2 cellular contexts compared by ENCODE assay signal in the genomic region with DNA sequence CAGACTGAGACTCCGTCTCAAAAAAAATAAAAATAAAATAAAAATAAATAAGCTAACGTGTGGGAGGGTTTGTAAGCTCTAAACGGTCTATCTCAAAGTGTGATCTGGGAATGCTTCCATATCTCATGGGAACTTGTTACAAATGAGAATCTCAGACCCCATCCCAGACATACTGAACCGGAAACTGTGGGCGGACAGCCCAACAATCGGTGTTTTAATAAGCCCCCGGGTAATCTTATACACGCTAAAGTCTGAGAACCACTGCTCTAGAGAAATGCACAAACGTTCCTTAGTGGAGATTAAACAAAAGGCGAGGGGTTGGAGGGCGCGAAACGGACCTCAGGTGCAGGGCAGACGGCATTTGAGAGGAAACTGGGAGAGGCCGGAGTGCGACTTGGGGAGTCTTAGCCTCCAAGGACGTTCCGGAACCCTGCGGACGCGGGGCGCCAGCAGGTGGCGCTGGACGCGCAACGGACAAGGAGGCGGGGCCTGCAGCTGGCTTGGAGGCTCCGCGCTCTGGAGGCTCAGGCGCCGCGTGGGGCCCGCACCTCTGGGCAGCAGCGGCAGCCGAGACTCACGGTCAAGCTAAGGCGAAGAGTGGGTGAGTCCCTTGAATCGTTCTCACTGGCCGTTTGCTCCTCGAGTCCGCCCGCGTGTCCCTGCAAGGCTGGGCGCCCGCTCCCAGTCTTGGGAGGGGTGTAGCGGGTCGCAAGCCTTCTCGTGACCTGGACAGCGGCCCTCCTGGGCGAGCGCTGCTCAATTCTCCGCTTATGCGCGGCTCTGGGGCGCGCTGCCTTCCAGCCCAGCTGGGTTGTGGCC.
A peak's percentile ranks its signal among the peaks of the same experiment; 100 is the strongest.
TF ChIP-seq lines count a peak whose summit lies in the region.

TSS of gene STEAP1 (plus strand) at position 527 of the 819 bp plus-strand sequence. CDS start 5,320 bp downstream, outside the sequence.

TF ChIP-seq in HEK293, 187 proteins besides CTCF, POLR2A, EP300 and RAD21 (continued from another document and continues in another):
- 0 out of 2 replicates have a peak, but pooled peaks have one; percentile 24 for TF ChIP-seq ZBTB11 (tag by site-specific recombination; conservative IDR thresholded peaks at IDR 0.05; ENCODE audit: low read depth)
- peak; percentile 32; the same call in 1 of the 2 replicates for TF ChIP-seq KLF8 (tag by site-specific recombination; IDR thresholded peaks at IDR 0.05)
- peak; percentile 29 for TF ChIP-seq SP3 (tag by site-specific recombination; IDR thresholded peaks at IDR 0.05)
- peak; percentile 83 for TF ChIP-seq GLIS1 (tag by site-specific recombination; IDR thresholded peaks at IDR 0.05)
- peak; percentile 14; the same call in 1 of the 2 replicates for TF ChIP-seq SP7 (tag by site-specific recombination; IDR thresholded peaks at IDR 0.05)
- TF ChIP-seq ZNF24 (tag by site-specific recombination; IDR thresholded peaks at IDR 0.05): 0 out of 2 replicates have a peak, but pooled peaks have one; percentile 39
- 0 out of 2 replicates have a peak, but pooled peaks have one; percentile 15 for TF ChIP-seq ZNF561 (tag by site-specific recombination; IDR thresholded peaks at IDR 0.05; ENCODE audit: borderline replicate concordance)
- TF ChIP-seq ZNF660 (tag by site-specific recombination; IDR thresholded peaks at IDR 0.05): 0 out of 2 replicates have a peak, but pooled peaks have one; percentile 43
- 0 out of 2 replicates have a peak, but pooled peaks have one; percentile 43 for TF ChIP-seq ZEB2 (tag by site-specific recombination; IDR thresholded peaks at IDR 0.05)
- TF ChIP-seq ZNF600 (tag by site-specific recombination; IDR thresholded peaks at IDR 0.05): 0 out of 2 replicates have a peak, but pooled peaks have one; percentile 54
- 0 out of 2 replicates have a peak, but pooled peaks have one; percentile 26 for TF ChIP-seq ZNF2 (tag by site-specific recombination; IDR thresholded peaks at IDR 0.05)
- TF ChIP-seq ZNF423 (tag by site-specific recombination; IDR thresholded peaks at IDR 0.05): 0 out of 2 replicates have a peak, but pooled peaks have one; percentile 14
- TF ChIP-seq, protein P1, sequence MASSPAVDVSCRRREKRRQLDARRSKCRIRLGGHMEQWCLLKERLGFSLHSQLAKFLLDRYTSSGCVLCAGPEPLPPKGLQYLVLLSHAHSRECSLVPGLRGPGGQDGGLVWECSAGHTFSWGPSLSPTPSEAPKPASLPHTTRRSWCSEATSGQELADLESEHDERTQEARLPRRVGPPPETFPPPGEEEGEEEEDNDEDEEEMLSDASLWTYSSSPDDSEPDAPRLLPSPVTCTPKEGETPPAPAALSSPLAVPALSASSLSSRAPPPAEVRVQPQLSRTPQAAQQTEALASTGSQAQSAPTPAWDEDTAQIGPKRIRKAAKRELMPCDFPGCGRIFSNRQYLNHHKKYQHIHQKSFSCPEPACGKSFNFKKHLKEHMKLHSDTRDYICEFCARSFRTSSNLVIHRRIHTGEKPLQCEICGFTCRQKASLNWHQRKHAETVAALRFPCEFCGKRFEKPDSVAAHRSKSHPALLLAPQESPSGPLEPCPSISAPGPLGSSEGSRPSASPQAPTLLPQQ (tag by site-specific recombination; IDR thresholded peaks at IDR 0.05): peak; percentile 92
- TF ChIP-seq, protein P2, sequence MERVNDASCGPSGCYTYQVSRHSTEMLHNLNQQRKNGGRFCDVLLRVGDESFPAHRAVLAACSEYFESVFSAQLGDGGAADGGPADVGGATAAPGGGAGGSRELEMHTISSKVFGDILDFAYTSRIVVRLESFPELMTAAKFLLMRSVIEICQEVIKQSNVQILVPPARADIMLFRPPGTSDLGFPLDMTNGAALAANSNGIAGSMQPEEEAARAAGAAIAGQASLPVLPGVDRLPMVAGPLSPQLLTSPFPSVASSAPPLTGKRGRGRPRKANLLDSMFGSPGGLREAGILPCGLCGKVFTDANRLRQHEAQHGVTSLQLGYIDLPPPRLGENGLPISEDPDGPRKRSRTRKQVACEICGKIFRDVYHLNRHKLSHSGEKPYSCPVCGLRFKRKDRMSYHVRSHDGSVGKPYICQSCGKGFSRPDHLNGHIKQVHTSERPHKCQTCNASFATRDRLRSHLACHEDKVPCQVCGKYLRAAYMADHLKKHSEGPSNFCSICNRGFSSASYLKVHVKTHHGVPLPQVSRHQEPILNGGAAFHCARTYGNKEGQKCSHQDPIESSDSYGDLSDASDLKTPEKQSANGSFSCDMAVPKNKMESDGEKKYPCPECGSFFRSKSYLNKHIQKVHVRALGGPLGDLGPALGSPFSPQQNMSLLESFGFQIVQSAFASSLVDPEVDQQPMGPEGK (tag by site-specific recombination; IDR thresholded peaks at IDR 0.05): peak; percentile 27; the same call in 1 of the 2 replicates
- TF ChIP-seq, protein P3, sequence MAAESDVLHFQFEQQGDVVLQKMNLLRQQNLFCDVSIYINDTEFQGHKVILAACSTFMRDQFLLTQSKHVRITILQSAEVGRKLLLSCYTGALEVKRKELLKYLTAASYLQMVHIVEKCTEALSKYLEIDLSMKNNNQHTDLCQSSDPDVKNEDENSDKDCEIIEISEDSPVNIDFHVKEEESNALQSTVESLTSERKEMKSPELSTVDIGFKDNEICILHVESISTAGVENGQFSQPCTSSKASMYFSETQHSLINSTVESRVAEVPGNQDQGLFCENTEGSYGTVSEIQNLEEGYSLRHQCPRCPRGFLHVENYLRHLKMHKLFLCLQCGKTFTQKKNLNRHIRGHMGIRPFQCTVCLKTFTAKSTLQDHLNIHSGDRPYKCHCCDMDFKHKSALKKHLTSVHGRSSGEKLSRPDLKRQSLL (tag by site-specific recombination; IDR thresholded peaks at IDR 0.05): peak; percentile 89; the same call in 1 of the 2 replicates
- TF ChIP-seq ZSCAN30 (tag by site-specific recombination; IDR thresholded peaks at IDR 0.05): peak; percentile 83; the same call in 1 of the 2 replicates
- TF ChIP-seq GLIS2 (tag by site-specific recombination; IDR thresholded peaks at IDR 0.05): peak; percentile 79

TF ChIP-seq in SK-N-SH, 30 proteins besides CTCF, POLR2A, EP300 and RAD21 (continued from another document):
- TF ChIP-seq REST (IDR thresholded peaks at IDR 0.05; ENCODE audit: low read depth, low read length) (peak; percentile 76; the same call in 1 of the 2 replicates), TCF12 (IDR thresholded peaks at IDR 0.05) (peak; percentile 20; the same call in 1 of the 2 replicates)
